In genomic region chr7:12730523-12730922, GRCh38 we compare ENCODE assay signal across 13 cellular contexts. TPM values are rescaled to one million over a fixed set of nuclear protein-coding genes. Genes with fewer than 3 reads are reported as not detected.
DNase-seq lines count a peak whose midpoint lies in the region; ATAC-seq and TF ChIP-seq lines count a peak whose summit lies in the region.
"Had no signal": no experiment of that assay in that cellular context is flagged by ENCODE, and none has a peak within 500 bp of the region (broad histone marks: within the 10 kb centered on the region; RNA-seq: fewer than 3 reads in every experiment).

No MANE protein-coding gene starts in this region.

- no peaks in the 10 kb centered on the region for H3K27me3 Mint-ChIP-seq in CD4-positive, CD25-positive, alpha-beta regulatory T cell
- peaks cover 0 to 3% of the 10 kb centered on the region in 2 donors for H3K27me3 Mint-ChIP-seq in CD8-positive, alpha-beta memory T cell
- no peaks in the 10 kb centered on the region for H3K27me3 Mint-ChIP-seq in glutamatergic neuron (ENCODE audit: unreplicated experiment)

- H3K4me1 ChIP-seq in CD4-positive, CD25-positive, alpha-beta regulatory T cell (ENCODE audit: control insufficient read depth, insufficient read depth, low read length, poor library complexity, severe bottlenecking), result peaks cover 23% of the 10 kb centered on the region
- peaks cover 20% of the 10 kb centered on the region for H3K4me1 ChIP-seq in CD8-positive, alpha-beta memory T cell (ENCODE audit: insufficient read depth, low read length)

- H3K9me3 Mint-ChIP-seq in CD4-positive, CD25-positive, alpha-beta regulatory T cell, result peaks cover 0 to 2% (median 0%) of the 10 kb centered on the region in 7 donors
- no peaks in the 10 kb centered on the region for H3K9me3 Mint-ChIP-seq in CD8-positive, alpha-beta memory T cell
- H3K9me3 Mint-ChIP-seq in glutamatergic neuron (ENCODE audit: unreplicated experiment), result peaks cover 3% of the 10 kb centered on the region
- H3K9me3 Mint-ChIP-seq: neural progenitor cell had no signal

- CTCF ChIA-PET in CD8-positive, alpha-beta memory T cell (lab: Charles Lee), result interaction anchor here (3.2 kb wide), 1 partner anchor 44 kb away, joined by 26 read pairs; the partner anchor contains the start of gene ARL4A

- peak overlapping the region in 2 of 4 donors; percentile 12 to 30 for H3K4me3 Mint-ChIP-seq in CD4-positive, CD25-positive, alpha-beta regulatory T cell
- peak overlapping the region in 2 of 7 donors; percentile 3 to 7 for H3K4me3 Mint-ChIP-seq in CD8-positive, alpha-beta memory T cell
- no peak overlapping the region for H3K4me3 Mint-ChIP-seq in glutamatergic neuron (ENCODE audit: unreplicated experiment)
- H3K4me3 Mint-ChIP-seq: neural progenitor cell had no signal

- peaks cover 16 to 46% (median 30%) of the 10 kb centered on the region in 4 donors for H3K4me1 Mint-ChIP-seq in CD4-positive, CD25-positive, alpha-beta regulatory T cell
- H3K4me1 Mint-ChIP-seq in CD8-positive, alpha-beta memory T cell, result peaks cover 22 to 32% (median 28%) of the 10 kb centered on the region in 3 donors
- H3K4me1 Mint-ChIP-seq in glutamatergic neuron (ENCODE audit: low read depth, unreplicated experiment), result peaks cover 14% of the 10 kb centered on the region

- no peak for DNase-seq in CD4-positive, CD25-positive, alpha-beta regulatory T cell
- DNase-seq in CD8-positive, alpha-beta memory T cell, result no peak
- DNase-seq in OCI-M1 (lab: John Stamatoyannopoulos, UW), result peak; percentile 42
- DNase-seq in dermis blood vessel endothelial cell, result peak; percentile 33
- no peak for DNase-seq in inferior parietal cortex (ENCODE audit: extremely low spot score)
- DNase-seq in glutamatergic neuron, result no peak
- no peak for DNase-seq in NCI-H1694 (lab: John Stamatoyannopoulos, UW)
- DNase-seq: DND-41, NCI-H146, PC-3, SIG-M5 had no signal

- H3K27ac ChIP-seq in CD4-positive, CD25-positive, alpha-beta regulatory T cell (ENCODE audit: insufficient read depth, low read length, poor library complexity, severe bottlenecking), result no peak overlapping the region
- peak overlapping the region; percentile 10 for H3K27ac ChIP-seq in CD8-positive, alpha-beta memory T cell (ENCODE audit: low read depth, low read length)
- H3K27ac ChIP-seq: neural progenitor cell had no signal

- TF ChIP-seq CTCF in glutamatergic neuron (IDR thresholded peaks at IDR 0.05; ENCODE audit: partially characterized antibody, unreplicated experiment), result no peak

- H3K27ac Mint-ChIP-seq in CD4-positive, CD25-positive, alpha-beta regulatory T cell, result peak overlapping the region; percentile 61 to 85 (median 70)
- H3K27ac Mint-ChIP-seq in CD8-positive, alpha-beta memory T cell, result peak overlapping the region in 5 of 8 donors; percentile 38 to 57 (median 55)
- no peak overlapping the region for H3K27ac Mint-ChIP-seq in glutamatergic neuron (ENCODE audit: unreplicated experiment)

- ATAC-seq in CD4-positive, CD25-positive, alpha-beta regulatory T cell (ENCODE audit: low read depth in 2 of 2), result no peak
- ATAC-seq: PC-3 had no signal

- no peaks in the 10 kb centered on the region for H3K27me3 ChIP-seq in CD4-positive, CD25-positive, alpha-beta regulatory T cell (ENCODE audit: control insufficient read depth, insufficient read depth, low read length)
- H3K27me3 ChIP-seq in CD8-positive, alpha-beta memory T cell (ENCODE audit: insufficient read depth, low read length, poor library complexity, severe bottlenecking), result no peaks in the 10 kb centered on the region
- H3K27me3 ChIP-seq: neural progenitor cell had no signal

- no peaks in the 10 kb centered on the region for H3K9me3 ChIP-seq in CD4-positive, CD25-positive, alpha-beta regulatory T cell (ENCODE audit: control insufficient read depth in 2 of 2, low read length in 2 of 2)
- no peaks in the 10 kb centered on the region for H3K9me3 ChIP-seq in CD8-positive, alpha-beta memory T cell (ENCODE audit: low read length)
- H3K9me3 ChIP-seq: HAP-1 had no signal

- peak overlapping the region; percentile 51 for H3K4me3 ChIP-seq in CD4-positive, CD25-positive, alpha-beta regulatory T cell (ENCODE audit: low read depth, low read length)
- no peak overlapping the region for H3K4me3 ChIP-seq in CD8-positive, alpha-beta memory T cell (ENCODE audit: low read length)
- H3K4me3 ChIP-seq: HAP-1, neural progenitor cell had no signal

- POLR2A ChIA-PET in CD8-positive, alpha-beta memory T cell (lab: Charles Lee), result interaction anchor here (1.8 kb wide), 1 partner anchor 44 kb away, joined by 6 read pairs; no protein-coding TSS in a partner anchor

- H3K36me3 ChIP-seq in CD4-positive, CD25-positive, alpha-beta regulatory T cell (ENCODE audit: control insufficient read depth, insufficient read depth, low read length), result no peaks in the 10 kb centered on the region
- no peaks in the 10 kb centered on the region for H3K36me3 ChIP-seq in CD8-positive, alpha-beta memory T cell (ENCODE audit: insufficient read depth, low read length)
- H3K36me3 ChIP-seq: HAP-1, neural progenitor cell had no signal

- no peaks in the 10 kb centered on the region for H3K36me3 Mint-ChIP-seq in CD4-positive, CD25-positive, alpha-beta regulatory T cell
- H3K36me3 Mint-ChIP-seq in CD8-positive, alpha-beta memory T cell, result no peaks in the 10 kb centered on the region
- H3K36me3 Mint-ChIP-seq in glutamatergic neuron (ENCODE audit: unreplicated experiment), result no peaks in the 10 kb centered on the region

RNA-seq across cellular contexts. Expression of gene ARL4A, which starts 43.1 kb away (rescaled TPM):
- total RNA-seq in CD4-positive, CD25-positive, alpha-beta regulatory T cell, result 52.0 TPM
- polyA plus RNA-seq in CD4-positive, CD25-positive, alpha-beta regulatory T cell, result 10 to 100 TPM; 28.6 to 40.8 (median 34.0) TPM
- total RNA-seq in CD8-positive, alpha-beta memory T cell, result 10 to 100 TPM; 10.6 to 11.6 TPM
- polyA plus RNA-seq in CD8-positive, alpha-beta memory T cell, result 50.3 TPM
- total RNA-seq in dermis blood vessel endothelial cell, result 291 and 334 TPM in 2 replicates
- total RNA-seq in glutamatergic neuron (ENCODE audit: unreplicated experiment), result 12.3 TPM

Comparison
In these comparisons a context has a peak if more than half of its experiments do, and no peak if none do; other contexts are left out.
1. DNase-seq: peak in OCI-M1 (single experiment) and dermis blood vessel endothelial cell (single experiment); none in CD4-positive, CD25-positive, alpha-beta regulatory T cell (0 of 3), CD8-positive, alpha-beta memory T cell (0 of 5), inferior parietal cortex (single experiment), glutamatergic neuron (single experiment) and NCI-H1694 (single experiment).